ENCODE assay signal across 26 cellular contexts in the genomic region with DNA sequence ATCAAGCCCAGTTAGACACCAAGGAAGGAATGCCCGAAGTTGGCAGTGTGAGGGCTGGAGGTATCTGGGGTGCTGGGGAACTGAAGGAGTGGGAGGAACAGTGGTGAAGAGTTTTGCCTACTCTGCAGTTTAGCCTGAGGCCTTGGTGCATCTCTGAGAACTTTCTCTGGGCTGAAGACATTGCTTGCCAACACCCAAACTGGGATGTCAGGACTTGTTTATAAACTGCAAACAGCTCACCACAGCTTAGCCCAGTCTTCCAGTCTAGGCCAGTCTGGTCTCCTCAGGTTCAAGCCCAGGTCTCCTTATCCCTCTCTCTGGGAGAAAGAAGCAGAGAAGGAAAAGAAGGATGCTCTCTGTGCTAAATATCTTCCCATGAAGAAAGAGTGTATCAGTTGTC.
"Had no signal": no experiment of that assay in that cellular context is flagged by ENCODE, and none has a peak within 500 bp of the region (broad histone marks: within the 10 kb centered on the region; RNA-seq: fewer than 3 reads in every experiment).

No MANE protein-coding gene starts in this region.

- H3K27ac ChIP-seq: adrenal gland, KMS-11, SJCRH30, VCaP had no signal

- ATAC-seq: activated CD8-positive, alpha-beta T cell treated with anti-CD3 and anti-CD28 coated beads for 36 hours; Panc1 had no signal

- H3K4me1 ChIP-seq: adrenal gland, SJCRH30 had no signal

- DNase-seq: activated CD4-positive, alpha-beta T cell treated with anti-CD3 and anti-CD28 coated beads for 4 hours; activated CD8-positive, alpha-beta memory T cell treated with anti-CD3 and anti-CD28 coated beads, Interleukin-2, amount 50 U/mL, for 4 hours; activated CD8-positive, alpha-beta T cell treated with anti-CD3 and anti-CD28 coated beads for 36 hours; activated naive CD4-positive, alpha-beta T cell treated with anti-CD3 and anti-CD28 coated beads, Interleukin-2, amount 50 U/mL, for 16 hours; activated naive CD8-positive, alpha-beta T cell treated with anti-CD3 and anti-CD28 coated beads, Interleukin-2, amount 10 ng/mL, durations not matched to agents 7 days and 5 days; adrenal gland; anterior cingulate cortex; MV-4-11; NCI-H1105; NCI-H1436; NCI-H1694 treated with DMSO at 0.1 percent for 48 hours; NCI-H2029 treated with DMSO at 0.1 percent for 48 hours; NCI-H345; NCI-H510A; NCI-H526 treated with DMSO at 0.1 percent for 48 hours; NCI-H82; NK-92 treated with Interleukin-12 subunit alpha and Interleukin-12 subunit beta, amount 100 ng/mL, for 24 hours; OCI-M1; Right ventricle myocardium superior; RPMI8226; SJCRH30; SK-N-SH; T-helper 1 cell had no signal

- H3K27me3 ChIP-seq: adrenal gland, SJCRH30 had no signal

- H3K36me3 ChIP-seq: adrenal gland, SJCRH30 had no signal

- H3K9ac ChIP-seq: KMS-11, SK-N-SH had no signal

- H3K4me3 ChIP-seq: adrenal gland, SJCRH30 had no signal

- H3K9me3 ChIP-seq: adrenal gland, SJCRH30, SK-N-SH had no signal

- H3K4me2 ChIP-seq: KMS-11, SK-N-SH had no signal
